ENCODE assay signal across 9 cellular contexts in genomic region chr3:78204977-78205376, GRCh38.
A peak's percentile ranks its signal among the peaks of the same experiment; 100 is the strongest.
DNase-seq lines count a peak whose midpoint lies in the region; TF ChIP-seq lines count a peak whose summit lies in the region.
"Had no signal": no experiment of that assay in that cellular context is flagged by ENCODE, and none has a peak within 500 bp of the region (broad histone marks: within the 10 kb centered on the region; RNA-seq: fewer than 3 reads in every experiment).

No MANE protein-coding gene starts in this region.

- H3K4me1 ChIP-seq in cardiac muscle cell (ENCODE audit: low read depth) (peaks cover 7% of the 10 kb centered on the region), SJCRH30 (peaks cover 8% of the 10 kb centered on the region; the same call in 1 of the 2 replicates)

- no peaks in the 10 kb centered on the region for H3K27me3 ChIP-seq in cardiac muscle cell
- no peaks in the 10 kb centered on the region for H3K27me3 ChIP-seq in SJCRH30

- H3K27ac ChIP-seq in cardiac muscle cell (no peak overlapping the region), SJCRH30 (no peak overlapping the region)

- TF ChIP-seq CTCF in cardiac muscle cell (IDR thresholded peaks at IDR 0.05; ENCODE audit: low read depth, low read length) (no peak), type B pancreatic cell (conservative IDR thresholded peaks at IDR 0.05) (peak; percentile 49)

- no peak overlapping the region for H3K27ac Mint-ChIP-seq in type B pancreatic cell
- H3K27ac Mint-ChIP-seq: activated naive CD4-positive, alpha-beta T cell treated with anti-CD3 and anti-CD28 coated beads, Interleukin-2, amount 10 ng/mL, durations not matched to agents 7 days and 5 days had no signal

- H3K36me3 Mint-ChIP-seq in type B pancreatic cell = no peaks in the 10 kb centered on the region
- H3K36me3 Mint-ChIP-seq: activated naive CD4-positive, alpha-beta T cell treated with anti-CD3 and anti-CD28 coated beads, Interleukin-2, amount 10 ng/mL, durations not matched to agents 7 days and 5 days had no signal

- no peaks in the 10 kb centered on the region for H3K36me3 ChIP-seq in cardiac muscle cell
- no peaks in the 10 kb centered on the region for H3K36me3 ChIP-seq in SJCRH30

- peaks cover 5% of the 10 kb centered on the region for H3K9me3 Mint-ChIP-seq in type B pancreatic cell

- H3K9me3 ChIP-seq in cardiac muscle cell (ENCODE audit: low read depth) (no peaks in the 10 kb centered on the region), SJCRH30 (replicated peaks) (no peaks in the 10 kb centered on the region)

- H3K4me3 ChIP-seq in cardiac muscle cell = no peak overlapping the region
- H3K4me3 ChIP-seq in SJCRH30 = 0 out of 2 replicates have a peak overlapping the region, but pooled peaks have one; percentile 3

- DNase-seq in cardiac muscle cell (ENCODE audit: low read depth in 1 of 2, low spot score in 1 of 2) = peak; percentile 57 to 66
- DNase-seq in cardiac septum (ENCODE audit: low spot score) = no peak
- DNase-seq in SJCRH30 = peak; percentile 45 to 71
- peak; percentile 72 for DNase-seq in glomerular endothelial cell (ENCODE audit: extremely low read depth, low read depth, low spot score)
- no peak for DNase-seq in type B pancreatic cell (ENCODE audit: extremely low spot score, unreplicated experiment)
- no peak for DNase-seq in KG1 (lab: John Stamatoyannopoulos, UW)
- DNase-seq in amygdala (lab: John Stamatoyannopoulos, UW) = no peak
- DNase-seq in SKM-1 (lab: John Stamatoyannopoulos, UW; ENCODE audit: unreplicated experiment) = no peak
- DNase-seq: activated naive CD4-positive, alpha-beta T cell treated with anti-CD3 and anti-CD28 coated beads, Interleukin-2, amount 10 ng/mL, durations not matched to agents 7 days and 5 days had no signal

- no peaks in the 10 kb centered on the region for H3K27me3 Mint-ChIP-seq in type B pancreatic cell
- H3K27me3 Mint-ChIP-seq: activated naive CD4-positive, alpha-beta T cell treated with anti-CD3 and anti-CD28 coated beads, Interleukin-2, amount 10 ng/mL, durations not matched to agents 7 days and 5 days had no signal

- peaks cover 9% of the 10 kb centered on the region for H3K4me1 Mint-ChIP-seq in type B pancreatic cell (ENCODE audit: unreplicated experiment)
- H3K4me1 Mint-ChIP-seq: activated naive CD4-positive, alpha-beta T cell treated with anti-CD3 and anti-CD28 coated beads, Interleukin-2, amount 10 ng/mL, durations not matched to agents 7 days and 5 days had no signal

- intact Hi-C loops in cardiac septum (cut with DNase I) = no loop called here

- H3K4me3 Mint-ChIP-seq in type B pancreatic cell = no peak overlapping the region
- H3K4me3 Mint-ChIP-seq: activated naive CD4-positive, alpha-beta T cell treated with anti-CD3 and anti-CD28 coated beads, Interleukin-2, amount 10 ng/mL, durations not matched to agents 7 days and 5 days had no signal

Comparison
In these comparisons a context has a peak if more than half of its experiments do, and no peak if none do; other contexts are left out.
1. DNase-seq: peak in cardiac muscle cell (2 of 2), SJCRH30 (2 of 2) and glomerular endothelial cell (single experiment); none in cardiac septum (single experiment), type B pancreatic cell (single experiment), KG1 (single experiment), amygdala (0 of 56) and SKM-1 (single experiment).